Comparison of ENCODE assay signal across 10 cellular contexts in genomic region chr9:124133752-124134151, GRCh38.
DNase-seq lines count a peak whose midpoint lies in the region; TF ChIP-seq lines count a peak whose summit lies in the region.
"Had no signal": no experiment of that assay in that cellular context is flagged by ENCODE, and none has a peak within 500 bp of the region (broad histone marks: within the 10 kb centered on the region; RNA-seq: fewer than 3 reads in every experiment).

No MANE protein-coding gene starts in this region.

- H3K9me3 ChIP-seq in prostate gland: no peaks in the 10 kb centered on the region
- H3K9me3 ChIP-seq: suprapubic skin had no signal

- H3K4me1 Mint-ChIP-seq in activated CD4-positive, alpha-beta T cell treated with anti-CD3 and anti-CD28 coated beads, Interleukin-2, amount 10 ng/mL, durations not matched to agents 24 days and 14 days: no peaks in the 10 kb centered on the region
- H3K4me1 Mint-ChIP-seq in nephron progenitor cell: peaks cover 11% of the 10 kb centered on the region

- 48% methylated on average over 6 of the region's 6 CpGs for WGBS in prostate gland

- H3K27ac ChIP-seq in prostate gland: no peak overlapping the region
- H3K27ac ChIP-seq: suprapubic skin had no signal

- peak; percentile 46 for DNase-seq in activated CD4-positive, alpha-beta T cell treated with anti-CD3 and anti-CD28 coated beads for 48 hours
- no peak for DNase-seq in activated CD4-positive, alpha-beta T cell treated with anti-CD3 and anti-CD28 coated beads, Interleukin-2, amount 10 ng/mL, durations not matched to agents 24 days and 14 days
- DNase-seq in NCI-H146 (lab: John Stamatoyannopoulos, UW): peak; percentile 61
- peak; percentile 83 for DNase-seq in dermis blood vessel endothelial cell
- DNase-seq in nephron progenitor cell: peak; percentile 10
- DNase-seq in prostate gland (ENCODE audit: low spot score): no peak
- DNase-seq in NCI-H2107 (lab: John Stamatoyannopoulos, UW): no peak
- DNase-seq in dedifferentiated amniotic fluid mesenchymal stem cell (ENCODE audit: extremely low spot score): no peak
- DNase-seq: DND-41 had no signal

- no peaks in the 10 kb centered on the region for H3K36me3 ChIP-seq in prostate gland
- H3K36me3 ChIP-seq: suprapubic skin had no signal

- H3K27ac Mint-ChIP-seq in activated CD4-positive, alpha-beta T cell treated with anti-CD3 and anti-CD28 coated beads, Interleukin-2, amount 10 ng/mL, durations not matched to agents 24 days and 14 days: no peak overlapping the region
- H3K27ac Mint-ChIP-seq in nephron progenitor cell: no peak overlapping the region

- no peak overlapping the region for H3K4me3 Mint-ChIP-seq in activated CD4-positive, alpha-beta T cell treated with anti-CD3 and anti-CD28 coated beads, Interleukin-2, amount 10 ng/mL, durations not matched to agents 24 days and 14 days
- H3K4me3 Mint-ChIP-seq in nephron progenitor cell: no peak overlapping the region

- no peak for TF ChIP-seq CTCF in nephron progenitor cell (IDR thresholded peaks at IDR 0.05)
- peak in 2 of 4 experiments; percentile 18 to 32 for TF ChIP-seq CTCF in prostate gland (IDR thresholded peaks at IDR 0.05)

- H3K27me3 Mint-ChIP-seq in activated CD4-positive, alpha-beta T cell treated with anti-CD3 and anti-CD28 coated beads, Interleukin-2, amount 10 ng/mL, durations not matched to agents 24 days and 14 days: peaks cover 9% of the 10 kb centered on the region
- H3K27me3 Mint-ChIP-seq in nephron progenitor cell (ENCODE audit: low read depth, poor library complexity): peaks cover 16% of the 10 kb centered on the region

- no peaks in the 10 kb centered on the region for H3K4me1 ChIP-seq in prostate gland (replicated peaks)
- H3K4me1 ChIP-seq: suprapubic skin had no signal

- intact Hi-C loops in activated CD4-positive, alpha-beta T cell treated with anti-CD3 and anti-CD28 coated beads, Interleukin-2, amount 10 ng/mL, durations not matched to agents 24 days and 14 days (cut with micrococcal nuclease): no loop called here
- intact Hi-C loops in prostate gland (cut with DNase I): no loop called here

- no peak for TF ChIP-seq POLR2A in prostate gland (IDR thresholded peaks at IDR 0.05)

- H3K9me3 Mint-ChIP-seq in activated CD4-positive, alpha-beta T cell treated with anti-CD3 and anti-CD28 coated beads, Interleukin-2, amount 10 ng/mL, durations not matched to agents 24 days and 14 days: no peaks in the 10 kb centered on the region
- no peaks in the 10 kb centered on the region for H3K9me3 Mint-ChIP-seq in nephron progenitor cell

- no peaks in the 10 kb centered on the region for H3K36me3 Mint-ChIP-seq in activated CD4-positive, alpha-beta T cell treated with anti-CD3 and anti-CD28 coated beads, Interleukin-2, amount 10 ng/mL, durations not matched to agents 24 days and 14 days (ENCODE audit: low read depth)
- no peaks in the 10 kb centered on the region for H3K36me3 Mint-ChIP-seq in nephron progenitor cell (ENCODE audit: low read depth)

- H3K27me3 ChIP-seq in prostate gland (replicated peaks; ENCODE audit: insufficient read depth): no peaks in the 10 kb centered on the region
- H3K27me3 ChIP-seq: suprapubic skin had no signal

- H3K4me3 ChIP-seq in prostate gland: no peak overlapping the region
- H3K4me3 ChIP-seq: suprapubic skin had no signal

Comparison
In these comparisons a context has a peak if more than half of its experiments do, and no peak if none do; other contexts are left out.
1. DNase-seq: peak in activated CD4-positive, alpha-beta T cell treated with anti-CD3 and anti-CD28 coated beads for 48 hours (single experiment), NCI-H146 (single experiment), dermis blood vessel endothelial cell (single experiment) and nephron progenitor cell (single experiment); none in activated CD4-positive, alpha-beta T cell treated with anti-CD3 and anti-CD28 coated beads, Interleukin-2, amount 10 ng/mL, durations not matched to agents 24 days and 14 days (single experiment), prostate gland (single experiment), NCI-H2107 (single experiment) and dedifferentiated amniotic fluid mesenchymal stem cell (single experiment).